1 cellular context compared by ENCODE assay signal in the genomic region with DNA sequence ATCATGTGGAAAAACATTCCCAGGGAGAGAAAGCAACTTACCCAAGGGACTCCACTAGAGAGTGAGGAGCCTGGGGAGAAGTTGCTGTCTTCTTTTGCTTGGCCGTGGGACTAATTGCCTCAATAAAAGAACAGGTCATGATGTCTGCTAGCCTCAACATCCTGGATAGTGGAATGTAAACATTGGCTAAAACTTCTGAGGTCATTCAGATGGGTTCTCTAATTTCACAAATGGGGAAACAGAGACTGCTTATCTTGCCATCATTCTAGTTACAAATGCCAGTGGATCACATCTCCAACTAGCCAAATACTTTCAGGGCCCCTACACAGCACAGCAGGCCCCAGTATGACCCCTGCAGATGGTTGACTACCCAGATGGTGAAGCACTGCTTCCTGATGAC.
A peak's percentile ranks its signal among the peaks of the same experiment; 100 is the strongest.
TF ChIP-seq lines count a peak whose summit lies in the region.

No MANE protein-coding gene starts in this region.

TF ChIP-seq in HEK293, 187 proteins besides CTCF, POLR2A, EP300 and RAD21 (continued from another document):
- TF ChIP-seq, protein P1, sequence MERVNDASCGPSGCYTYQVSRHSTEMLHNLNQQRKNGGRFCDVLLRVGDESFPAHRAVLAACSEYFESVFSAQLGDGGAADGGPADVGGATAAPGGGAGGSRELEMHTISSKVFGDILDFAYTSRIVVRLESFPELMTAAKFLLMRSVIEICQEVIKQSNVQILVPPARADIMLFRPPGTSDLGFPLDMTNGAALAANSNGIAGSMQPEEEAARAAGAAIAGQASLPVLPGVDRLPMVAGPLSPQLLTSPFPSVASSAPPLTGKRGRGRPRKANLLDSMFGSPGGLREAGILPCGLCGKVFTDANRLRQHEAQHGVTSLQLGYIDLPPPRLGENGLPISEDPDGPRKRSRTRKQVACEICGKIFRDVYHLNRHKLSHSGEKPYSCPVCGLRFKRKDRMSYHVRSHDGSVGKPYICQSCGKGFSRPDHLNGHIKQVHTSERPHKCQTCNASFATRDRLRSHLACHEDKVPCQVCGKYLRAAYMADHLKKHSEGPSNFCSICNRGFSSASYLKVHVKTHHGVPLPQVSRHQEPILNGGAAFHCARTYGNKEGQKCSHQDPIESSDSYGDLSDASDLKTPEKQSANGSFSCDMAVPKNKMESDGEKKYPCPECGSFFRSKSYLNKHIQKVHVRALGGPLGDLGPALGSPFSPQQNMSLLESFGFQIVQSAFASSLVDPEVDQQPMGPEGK (tag by site-specific recombination; IDR thresholded peaks at IDR 0.05): no peak
- TF ChIP-seq BCL11B (tag by site-specific recombination; IDR thresholded peaks at IDR 0.05; ENCODE audit: low read depth): no peak
- TF ChIP-seq ZNF202 (tag by site-specific recombination; IDR thresholded peaks at IDR 0.05; ENCODE audit: borderline replicate concordance): no peak
- TF ChIP-seq TRIM28 (IDR thresholded peaks at IDR 0.05; ENCODE audit: borderline replicate concordance, low read length): peak; percentile 56
- TF ChIP-seq KLF16 (tag by site-specific recombination; IDR thresholded peaks at IDR 0.05): no peak
- peak; percentile 44 for TF ChIP-seq ZIC2 (tag by site-specific recombination; IDR thresholded peaks at IDR 0.05)
- peak; percentile 59; the same call in 1 of the 2 replicates for TF ChIP-seq ZNF629 (tag by site-specific recombination; IDR thresholded peaks at IDR 0.05)
- TF ChIP-seq ZFP3 (tag by site-specific recombination; IDR thresholded peaks at IDR 0.05; ENCODE audit: low read depth): no peak
TF ChIP-seq in HEK293: peak in this region for 3.
